10 cellular contexts compared by ENCODE assay signal in genomic region chr7:155519358-155519757, GRCh38. TPM values are rescaled to one million over a fixed set of nuclear protein-coding genes. Genes with fewer than 3 reads are reported as not detected.
"Had no signal": no experiment of that assay in that cellular context is flagged by ENCODE, and none has a peak within 500 bp of the region (broad histone marks: within the 10 kb centered on the region; RNA-seq: fewer than 3 reads in every experiment).

No MANE protein-coding gene starts in this region.

RNA-seq across cellular contexts. Expression of gene CNPY1, which starts 27.0 kb away (rescaled TPM):
- total RNA-seq: OCI-LY7, PC-3, PC-9, Right ventricle myocardium inferior, Right ventricle myocardium superior, RPMI7951, SJCRH30, SJSA1, SK-MEL-5 had no signal
- polyA plus RNA-seq: SK-N-SH had no signal
